Comparison of ENCODE assay signal across 22 cellular contexts in genomic region chr19:41433171-41433570, GRCh38. TPM values are rescaled to one million over a fixed set of nuclear protein-coding genes. Genes with fewer than 3 reads are reported as not detected.
DNase-seq lines count a peak whose midpoint lies in the region; TF ChIP-seq lines count a peak whose summit lies in the region.
"Had no signal": no experiment of that assay in that cellular context is flagged by ENCODE, and none has a peak within 500 bp of the region (broad histone marks: within the 10 kb centered on the region; RNA-seq: fewer than 3 reads in every experiment).

No MANE protein-coding gene starts in this region.

- DNase-seq in H7, result peak; percentile 37
- DNase-seq in left ventricle myocardium inferior, result no peak
- no peak for DNase-seq in neuronal stem cell (ENCODE audit: low spot score)
- DNase-seq in NCI-H2081 treated with DMSO at 0.1 percent for 48 hours (lab: John Stamatoyannopoulos, UW), result no peak
- DNase-seq in DMS 273 (lab: John Stamatoyannopoulos, UW; ENCODE audit: unreplicated experiment), result no peak
- DNase-seq in adrenal gland, result no peak
- DNase-seq: CD4-positive, alpha-beta T cell; COR-L47; DMS 273 treated with DMSO at 0.1 percent for 48 hours; DMS79 treated with DMSO at 0.1 percent for 48 hours; H9; MV-4-11; NCI-H1105 treated with DMSO at 0.1 percent for 48 hours; NCI-H2029 treated with DMSO at 0.1 percent for 48 hours; NCI-H2171; NCI-H345; NCI-H524 had no signal

- H3K4ac ChIP-seq in neuronal stem cell (ENCODE audit: low read length), result no peak overlapping the region

- H2BK120ac ChIP-seq in neuronal stem cell (ENCODE audit: low read depth, low read length), result peak overlapping the region; percentile 47

- H3K27ac ChIP-seq in HUES6 (ENCODE audit: low read depth, low read length) (peak overlapping the region; percentile 50; the same call in 1 of the 2 replicates), left ventricle myocardium inferior (replicated peaks) (peak overlapping the region; percentile 93), neuronal stem cell (replicated peaks; ENCODE audit: low read length) (no peak overlapping the region), adrenal gland (no peak overlapping the region)
- H3K27ac ChIP-seq: BLaER1, KMS-11 had no signal

- H3K18ac ChIP-seq in neuronal stem cell (ENCODE audit: low read length), result no peak overlapping the region

- H3K27me3 ChIP-seq in H7 (ENCODE audit: control insufficient read depth, insufficient read depth, low read length) (no peaks in the 10 kb centered on the region), HUES6 (ENCODE audit: control insufficient read depth, insufficient read depth, low read length) (no peaks in the 10 kb centered on the region), left ventricle myocardium inferior (ENCODE audit: low read depth) (no peaks in the 10 kb centered on the region), neuronal stem cell (ENCODE audit: control insufficient read depth in 3 of 3, insufficient read depth in 3 of 3, low read depth in 1 of 3, low read length in 3 of 3) (no peaks in the 10 kb centered on the region), adrenal gland (no peaks in the 10 kb centered on the region)
- H3K27me3 ChIP-seq: BLaER1 had no signal

- H3K4me2 ChIP-seq in neuronal stem cell (ENCODE audit: insufficient read depth, low read length, poor library complexity, severe bottlenecking), result no peak overlapping the region
- H3K4me2 ChIP-seq: BLaER1, KMS-11 had no signal

- H3K4me1 ChIP-seq in HUES6 (ENCODE audit: control insufficient read depth, insufficient read depth, low read length) (peaks cover 5% of the 10 kb centered on the region; the same call in 1 of the 2 replicates), left ventricle myocardium inferior (peaks cover 47% of the 10 kb centered on the region), neuronal stem cell (ENCODE audit: control insufficient read depth in 2 of 2, insufficient read depth in 1 of 2, low read depth in 1 of 2, low read length in 2 of 2) (peaks cover 3 to 4% of the 10 kb centered on the region in 2 donors), adrenal gland (replicated peaks in 1 of 2) (peaks cover 2 to 19% of the 10 kb centered on the region in 2 donors)

- H3K23ac ChIP-seq in neuronal stem cell (ENCODE audit: low read depth, low read length, poor library complexity), result peak overlapping the region; percentile 27

- WGBS in neuronal stem cell (ENCODE audit: extremely low coverage in 2 of 2, insufficient read length in 2 of 2, insufficient replicate concordance in 1 of 2), 2 donors, result no CpG with 5 or more reads among the region's 18 CpGs
- 87 to 91% (median 89%) methylated on average over 13 to 18 of the region's 18 CpGs for WGBS in adrenal gland, 4 donors

- no peak for TF ChIP-seq POLR2A in adrenal gland (IDR thresholded peaks at IDR 0.05)

- H2BK15ac ChIP-seq in neuronal stem cell (ENCODE audit: low read length), result no peak overlapping the region

- H3K79me1 ChIP-seq in neuronal stem cell (ENCODE audit: low read depth, low read length), result peaks cover 5% of the 10 kb centered on the region

- no peak overlapping the region for H3K9ac ChIP-seq in HUES6 (ENCODE audit: low read length)
- no peak overlapping the region for H3K9ac ChIP-seq in neuronal stem cell (ENCODE audit: low read depth, low read length, poor library complexity)
- H3K9ac ChIP-seq: BLaER1, KMS-11 had no signal

- no peak overlapping the region for H4K91ac ChIP-seq in neuronal stem cell (ENCODE audit: low read depth, low read length, poor library complexity)

- H4K8ac ChIP-seq in neuronal stem cell (ENCODE audit: low read depth, low read length), result no peak overlapping the region

- peaks cover 16% of the 10 kb centered on the region for H3K36me3 ChIP-seq in H7 (replicated peaks; ENCODE audit: control insufficient read depth, insufficient read depth, low read length)
- peaks cover 42% of the 10 kb centered on the region for H3K36me3 ChIP-seq in HUES6 (ENCODE audit: control insufficient read depth, insufficient read depth, low read length)
- H3K36me3 ChIP-seq in left ventricle myocardium inferior, result peaks cover 57% of the 10 kb centered on the region
- H3K36me3 ChIP-seq in neuronal stem cell (replicated peaks in 1 of 2; ENCODE audit: control insufficient read depth in 2 of 2, insufficient read depth in 2 of 2, low read length in 2 of 2), result peaks cover 40 to 56% of the 10 kb centered on the region in 2 donors
- peaks cover 0 to 17% of the 10 kb centered on the region in 2 donors for H3K36me3 ChIP-seq in adrenal gland (replicated peaks in 1 of 2)

- H3K9me3 ChIP-seq in HUES6 (ENCODE audit: control insufficient read depth, insufficient read depth, low read depth, low read length), result no peaks in the 10 kb centered on the region
- no peaks in the 10 kb centered on the region for H3K9me3 ChIP-seq in left ventricle myocardium inferior (replicated peaks)
- no peaks in the 10 kb centered on the region for H3K9me3 ChIP-seq in neuronal stem cell (replicated peaks in 1 of 2; ENCODE audit: control insufficient read depth in 2 of 2, insufficient read depth in 1 of 2, low read depth in 1 of 2, low read length in 2 of 2)
- no peaks in the 10 kb centered on the region for H3K9me3 ChIP-seq in adrenal gland (replicated peaks in 1 of 3)
- H3K9me3 ChIP-seq: BLaER1 had no signal

- no peak overlapping the region for H2AK5ac ChIP-seq in neuronal stem cell (ENCODE audit: low read depth, low read length)

- no peak for TF ChIP-seq CTCF in left ventricle myocardium inferior (IDR thresholded peaks at IDR 0.05; ENCODE audit: borderline replicate concordance)
- TF ChIP-seq CTCF in adrenal gland (IDR thresholded peaks at IDR 0.05), result no peak

- no peak overlapping the region for H3K14ac ChIP-seq in neuronal stem cell (ENCODE audit: low read length)

- H2AFZ ChIP-seq in neuronal stem cell (ENCODE audit: low read length), result no peak overlapping the region

- no peak overlapping the region for H3K4me3 ChIP-seq in H7 (ENCODE audit: insufficient read depth, low read depth, low read length)
- H3K4me3 ChIP-seq in HUES6 (ENCODE audit: low read depth, low read length), result no peak overlapping the region
- H3K4me3 ChIP-seq in left ventricle myocardium inferior, result peak overlapping the region; percentile 56
- no peak overlapping the region for H3K4me3 ChIP-seq in neuronal stem cell (ENCODE audit: low read length in 2 of 2)
- no peak overlapping the region for H3K4me3 ChIP-seq in adrenal gland
- H3K4me3 ChIP-seq: BLaER1 had no signal

- intact Hi-C loops in left ventricle myocardium inferior (cut with micrococcal nuclease) (no loop called here), adrenal gland (cut with DNase I) (no loop called here)

- H2BK5ac ChIP-seq in neuronal stem cell (ENCODE audit: low read length), result peak overlapping the region; percentile 73

- H2BK12ac ChIP-seq in neuronal stem cell (ENCODE audit: low read length), result no peak overlapping the region

RNA-seq across cellular contexts. Expression of gene B3GNT8, which starts 6.0 kb away (rescaled TPM):
- 1.9 and 5.3 TPM in 2 replicates for total RNA-seq in H7 (2014; rRNA removed; shearing (Covaris generic))
- total RNA-seq in left ventricle myocardium inferior (10.3 TPM), adrenal gland (1 to 10 TPM in 6 of 8 donors, under 1 TPM in 2; 0.30 to 5.5 (median 2.0) TPM)
- 0.93 TPM for polyA plus RNA-seq in neuronal stem cell (2013, experiment 1 of 2)
- 0.84 TPM for polyA plus RNA-seq in neuronal stem cell (2013, experiment 2 of 2)
- polyA plus RNA-seq in adrenal gland, result 1 to 10 TPM in 2 of 3 donors, under 1 TPM in 1; 0.15 to 3.5 (median 1.2) TPM
- total RNA-seq: SK-MEL-5 had no signal

RNA-seq across cellular contexts. Expression of gene DMAC2, which starts 6.5 kb away (rescaled TPM):
- total RNA-seq in H7 (2014; rRNA removed; shearing (Covaris generic)), result 80.0 and 96.0 TPM in 2 replicates
- total RNA-seq in left ventricle myocardium inferior (125 TPM), adrenal gland (10 to 100 TPM; 35.5 to 60.9 (median 47.8) TPM)
- polyA plus RNA-seq in neuronal stem cell (2013, experiment 1 of 2), result 86.3 TPM
- 82.5 TPM for polyA plus RNA-seq in neuronal stem cell (2013, experiment 2 of 2)
- 10 to 100 TPM; 30.7 to 50.1 (median 45.3) TPM for polyA plus RNA-seq in adrenal gland

RNA-seq across cellular contexts. Expression of gene ERICH4, which starts 9.8 kb away (rescaled TPM):
- not detected in 2 replicates for total RNA-seq in H7 (2014; rRNA removed; shearing (Covaris generic))
- not detected for total RNA-seq in left ventricle myocardium inferior
- polyA plus RNA-seq in neuronal stem cell (2013, experiment 1 of 2), result not detected
- not detected for polyA plus RNA-seq in neuronal stem cell (2013, experiment 2 of 2)
- total RNA-seq in adrenal gland, result not detected
- under 1 TPM in 1 of 3 donors, not detected in 2; 0.10 TPM for polyA plus RNA-seq in adrenal gland
- total RNA-seq: A673; CD4-positive, alpha-beta T cell; H9; SK-MEL-5 had no signal

RNA-seq across cellular contexts. Expression of gene BCKDHA, which starts 35.6 kb away (rescaled TPM):
- 36.0 and 53.1 TPM in 2 replicates for total RNA-seq in H7 (2014; rRNA removed; shearing (Covaris generic))
- total RNA-seq in left ventricle myocardium inferior, result 51.0 TPM
- 26.5 TPM for polyA plus RNA-seq in neuronal stem cell (2013, experiment 1 of 2)
- polyA plus RNA-seq in neuronal stem cell (2013, experiment 2 of 2), result 29.7 TPM
- total RNA-seq in adrenal gland, result 100 to 1,000 TPM in 5 of 8 donors, 10 to 100 TPM in 3; 51.8 to 294 (median 116) TPM
- polyA plus RNA-seq in adrenal gland, result 10 to 100 TPM; 17.6 to 44.3 (median 30.4) TPM

RNA-seq across cellular contexts. Expression of gene EXOSC5, which starts 36.0 kb away (rescaled TPM):
- total RNA-seq in H7 (2014; rRNA removed; shearing (Covaris generic)), result 79.6 and 83.0 TPM in 2 replicates
- 17.4 TPM for total RNA-seq in left ventricle myocardium inferior
- 9.1 TPM for polyA plus RNA-seq in neuronal stem cell (2013, experiment 1 of 2)
- polyA plus RNA-seq in neuronal stem cell (2013, experiment 2 of 2), result 9.4 TPM
- total RNA-seq in adrenal gland, result 10 to 100 TPM; 18.8 to 73.7 (median 28.9) TPM
- polyA plus RNA-seq in adrenal gland, result 10 to 100 TPM in 2 of 3 donors, 1 to 10 TPM in 1; 4.2 to 38.7 (median 18.4) TPM

Comparison
In these comparisons a context has a peak if more than half of its experiments do, and no peak if none do; other contexts are left out.
1. H3K27ac ChIP-seq: peak in HUES6 (single experiment) and left ventricle myocardium inferior (single experiment); none in neuronal stem cell (single experiment) and adrenal gland (0 of 5).